ENCODE assay signal across 9 cellular contexts in the genomic region with DNA sequence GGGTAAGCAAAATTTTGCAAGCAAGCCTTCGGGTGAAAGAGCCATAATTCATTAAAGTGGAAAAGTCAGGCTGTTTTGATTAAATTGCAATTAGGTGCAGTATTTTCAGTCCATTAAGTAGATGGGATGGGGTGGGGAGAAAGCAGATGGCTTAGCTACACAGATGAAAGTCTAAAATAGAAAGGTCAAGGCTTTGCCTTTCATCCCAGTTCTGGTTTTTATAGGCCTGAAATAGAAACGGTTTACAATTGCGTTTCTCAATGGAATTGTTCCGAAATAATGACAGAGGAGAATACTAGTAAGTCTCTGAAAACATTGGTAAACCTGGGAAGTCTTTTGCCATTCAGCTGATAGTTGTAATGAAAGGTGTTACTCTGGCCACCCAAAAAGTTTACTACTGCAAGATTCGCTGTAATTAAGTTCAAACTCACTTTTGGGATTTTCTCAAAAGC. TPM values are rescaled to one million over a fixed set of nuclear protein-coding genes. Genes with fewer than 3 reads are reported as not detected.
DNase-seq lines count a peak whose midpoint lies in the region; ATAC-seq and TF ChIP-seq lines count a peak whose summit lies in the region.
"Had no signal": no experiment of that assay in that cellular context is flagged by ENCODE, and none has a peak within 500 bp of the region (broad histone marks: within the 10 kb centered on the region; RNA-seq: fewer than 3 reads in every experiment).

No MANE protein-coding gene starts in this region.

- intact Hi-C loops in activated T-helper 2 cell treated with anti-CD3 and anti-CD28 coated beads, Interferon-gamma antibody, Interleukin-2, Interleukin-4, amounts not matched to agents 10 μg/mL and 5 μg/mL and 100 μg/mL, durations not matched to agents 14 hours and 24 hours and 36 hours (cut with micrococcal nuclease) = no loop called here

- no peaks in the 10 kb centered on the region for H3K9me3 Mint-ChIP-seq in activated T-helper 2 cell treated with anti-CD3 and anti-CD28 coated beads, Interferon-gamma antibody, Interleukin-2, Interleukin-4, amounts not matched to agents 10 μg/mL and 5 μg/mL and 100 μg/mL, durations not matched to agents 14 hours and 24 hours and 36 hours

- no peak overlapping the region for H3K27ac Mint-ChIP-seq in activated T-helper 2 cell treated with anti-CD3 and anti-CD28 coated beads, Interferon-gamma antibody, Interleukin-2, Interleukin-4, amounts not matched to agents 10 μg/mL and 5 μg/mL and 100 μg/mL, durations not matched to agents 14 hours and 24 hours and 36 hours

- TF ChIP-seq EP300 in gastroesophageal sphincter (IDR thresholded peaks at IDR 0.05) = no peak

- peaks cover 67% of the 10 kb centered on the region for H3K27me3 Mint-ChIP-seq in activated T-helper 2 cell treated with anti-CD3 and anti-CD28 coated beads, Interferon-gamma antibody, Interleukin-2, Interleukin-4, amounts not matched to agents 10 μg/mL and 5 μg/mL and 100 μg/mL, durations not matched to agents 14 hours and 24 hours and 36 hours (ENCODE audit: low read depth)

- H3K4me3 Mint-ChIP-seq in activated T-helper 2 cell treated with anti-CD3 and anti-CD28 coated beads, Interferon-gamma antibody, Interleukin-2, Interleukin-4, amounts not matched to agents 10 μg/mL and 5 μg/mL and 100 μg/mL, durations not matched to agents 14 hours and 24 hours and 36 hours (ENCODE audit: low read depth) = peak overlapping the region; percentile 91

- H3K4me1 Mint-ChIP-seq in activated T-helper 2 cell treated with anti-CD3 and anti-CD28 coated beads, Interferon-gamma antibody, Interleukin-2, Interleukin-4, amounts not matched to agents 10 μg/mL and 5 μg/mL and 100 μg/mL, durations not matched to agents 14 hours and 24 hours and 36 hours (ENCODE audit: low read depth) = peaks cover 9% of the 10 kb centered on the region

- ATAC-seq in HG03159 (IDR thresholded peaks at IDR 0.05; ENCODE audit: unreplicated experiment) = no peak
- no peak for ATAC-seq in gastroesophageal sphincter
- ATAC-seq in GM18858 (IDR thresholded peaks at IDR 0.05; ENCODE audit: unreplicated experiment) = no peak

- H3K36me3 Mint-ChIP-seq in activated T-helper 2 cell treated with anti-CD3 and anti-CD28 coated beads, Interferon-gamma antibody, Interleukin-2, Interleukin-4, amounts not matched to agents 10 μg/mL and 5 μg/mL and 100 μg/mL, durations not matched to agents 14 hours and 24 hours and 36 hours (ENCODE audit: low read depth) = peaks cover 4% of the 10 kb centered on the region

- DNase-seq in AG10803 (ENCODE audit: low read depth) = no peak
- peak; percentile 16 for DNase-seq in GM20000 (ENCODE audit: low spot score)
- no peak for DNase-seq in activated T-helper 2 cell treated with anti-CD3 and anti-CD28 coated beads, Interferon-gamma antibody, Interleukin-2, Interleukin-4, amounts not matched to agents 10 μg/mL and 5 μg/mL and 100 μg/mL, durations not matched to agents 14 hours and 24 hours and 36 hours (ENCODE audit: low spot score)
- DNase-seq in NCI-H510A treated with DMSO at 0.1 percent for 48 hours (lab: John Stamatoyannopoulos, UW) = no peak
- DNase-seq: cortex of kidney had no signal

- H3K9me3 ChIP-seq in mesodermal cell (ENCODE audit: control insufficient read depth, low read length) = no peaks in the 10 kb centered on the region
- no peaks in the 10 kb centered on the region for H3K9me3 ChIP-seq in gastroesophageal sphincter

- H3K36me3 ChIP-seq in mesodermal cell (ENCODE audit: control insufficient read depth, insufficient read depth, low read length) (no peaks in the 10 kb centered on the region), gastroesophageal sphincter (no peaks in the 10 kb centered on the region)

- H3K27me3 ChIP-seq in gastroesophageal sphincter = peaks cover 78% of the 10 kb centered on the region

- 70% methylated on average over 4 to 5 of the region's 5 CpGs for WGBS in mesodermal cell (ENCODE audit: insufficient coverage in 2 of 2), 2 experiments
- WGBS in gastroesophageal sphincter (ENCODE audit: low coverage in 1 of 2), 2 donors = 37 to 38% methylated on average over 5 of the region's 5 CpGs

- H3K4me1 ChIP-seq in mesodermal cell (ENCODE audit: control insufficient read depth, insufficient read depth, low read length, poor library complexity, severe bottlenecking) (no peaks in the 10 kb centered on the region), gastroesophageal sphincter (peaks cover 0 to 22% (median 9%) of the 10 kb centered on the region in 3 donors)

- TF ChIP-seq CTCF in AG10803 (conservative IDR thresholded peaks at IDR 0.05; ENCODE audit: low read length) (no peak), GM20000 (IDR thresholded peaks at IDR 0.05; ENCODE audit: extremely low read depth, missing control alignments) (no peak), gastroesophageal sphincter (IDR thresholded peaks at IDR 0.05) (no peak)

- no peak overlapping the region for H3K27ac ChIP-seq in mesodermal cell (ENCODE audit: low read depth, low read length, severe bottlenecking)
- H3K27ac ChIP-seq in gastroesophageal sphincter = no peak overlapping the region

- H3K4me3 ChIP-seq in AG10803 (ENCODE audit: low read length) (peak overlapping the region; percentile 60; the same call in 1 of the 2 replicates), mesodermal cell (ENCODE audit: extremely low read depth, insufficient read depth, low read length, poor library complexity, severe bottlenecking) (peak overlapping the region; percentile 67), gastroesophageal sphincter (peak overlapping the region in 1 of 2 donors; percentile 60)

- TF ChIP-seq POLR2A in gastroesophageal sphincter (IDR thresholded peaks at IDR 0.05) = no peak

RNA-seq across cellular contexts. Expression of a gene that starts 1.5 kb away (rescaled TPM):
- 0.05 TPM in 1 of 2 replicates, not detected in the other for total RNA-seq in activated T-helper 2 cell treated with anti-CD3 and anti-CD28 coated beads, Interferon-gamma antibody, Interleukin-2, Interleukin-4, amounts not matched to agents 10 μg/mL and 5 μg/mL and 100 μg/mL, durations not matched to agents 14 hours and 24 hours and 36 hours
- 2.4 TPM for polyA plus RNA-seq in mesodermal cell (2013, experiment 1 of 2)
- 1.2 TPM for polyA plus RNA-seq in mesodermal cell (2013, experiment 2 of 2)
- under 1 TPM; 0.35 to 0.92 (median 0.44) TPM for total RNA-seq in gastroesophageal sphincter
